In genomic region chr13:46893820-46894533, GRCh38 we compare ENCODE assay signal across 9 cellular contexts. TPM values are rescaled to one million over a fixed set of nuclear protein-coding genes. Genes with fewer than 3 reads are reported as not detected.
A peak's percentile ranks its signal among the peaks of the same experiment; 100 is the strongest.
DNase-seq lines count a peak whose midpoint lies in the region; ATAC-seq and TF ChIP-seq lines count a peak whose summit lies in the region.
"Had no signal": no experiment of that assay in that cellular context is flagged by ENCODE, and none has a peak within 500 bp of the region (broad histone marks: within the 10 kb centered on the region; RNA-seq: fewer than 3 reads in every experiment).

No MANE protein-coding gene starts in this region.

- H3K4me1 ChIP-seq in adrenal gland (replicated peaks in 1 of 2) (peaks cover 0 to 5% of the 10 kb centered on the region in 2 donors), upper lobe of right lung (peaks cover 4% of the 10 kb centered on the region)

- H3K4me3 ChIP-seq in adrenal gland (peak overlapping the region in 3 of 4 donors; percentile 22 to 57 (median 53)), upper lobe of right lung (peak overlapping the region; percentile 68)

- H3K4me1 Mint-ChIP-seq in CD14-positive monocyte (peaks cover 36% of the 10 kb centered on the region), progenitor cell of endocrine pancreas (ENCODE audit: low read depth) (peaks cover 7% of the 10 kb centered on the region)

- intact Hi-C loops in CD14-positive monocyte (cut with micrococcal nuclease) = loop anchor here in 1 of 2 donors (5.0 kb wide), 1 partner anchor 878 kb away; no protein-coding TSS in a partner anchor
- intact Hi-C loops in adrenal gland (cut with DNase I) = no loop called here
- intact Hi-C loops in left ventricle myocardium superior (cut with micrococcal nuclease) = no loop called here
- intact Hi-C loops in upper lobe of right lung (cut with DNase I) = no loop called here

- no peaks in the 10 kb centered on the region for H3K27me3 ChIP-seq in adrenal gland
- no peaks in the 10 kb centered on the region for H3K27me3 ChIP-seq in upper lobe of right lung

- ATAC-seq in GM19452 (IDR thresholded peaks at IDR 0.05; ENCODE audit: unreplicated experiment) (peak; percentile 78), left ventricle myocardium superior (peak; percentile 95), upper lobe of right lung (peak; percentile 97)

- H3K4me3 Mint-ChIP-seq in CD14-positive monocyte (peak overlapping the region; percentile 78 to 91), progenitor cell of endocrine pancreas (ENCODE audit: low read depth) (peak overlapping the region; percentile 74)

- H3K27ac ChIP-seq in adrenal gland (no peak overlapping the region), upper lobe of right lung (peak overlapping the region; percentile 59)

- no peaks in the 10 kb centered on the region for H3K36me3 ChIP-seq in adrenal gland (replicated peaks in 1 of 2)
- H3K36me3 ChIP-seq in upper lobe of right lung = no peaks in the 10 kb centered on the region

- WGBS in adrenal gland, 4 donors = 1 to 5% (median 3%) methylated on average over 17 to 34 of the region's 34 CpGs

- H3K9me3 ChIP-seq in adrenal gland (replicated peaks in 1 of 3) = no peaks in the 10 kb centered on the region
- no peaks in the 10 kb centered on the region for H3K9me3 ChIP-seq in upper lobe of right lung

- H3K27ac Mint-ChIP-seq in CD14-positive monocyte (peak overlapping the region in 2 of 7 donors; percentile 22 to 56), progenitor cell of endocrine pancreas (no peak overlapping the region)

- TF ChIP-seq CTCF in CD14-positive monocyte (IDR thresholded peaks at IDR 0.05) (peak; percentile 99), adrenal gland (IDR thresholded peaks at IDR 0.05) (peak; percentile 66 to 97 (median 72)), progenitor cell of endocrine pancreas (IDR thresholded peaks at IDR 0.05; ENCODE audit: unreplicated experiment) (peak; percentile 100), upper lobe of right lung (IDR thresholded peaks at IDR 0.05) (peak; percentile 96)

- H3K27me3 Mint-ChIP-seq in CD14-positive monocyte (ENCODE audit: low read depth in 3 of 3) = peaks cover 4 to 7% (median 5%) of the 10 kb centered on the region in 3 donors
- H3K27me3 Mint-ChIP-seq in progenitor cell of endocrine pancreas = peaks cover 70% of the 10 kb centered on the region

- H3K36me3 Mint-ChIP-seq in CD14-positive monocyte = no peaks in the 10 kb centered on the region
- no peaks in the 10 kb centered on the region for H3K36me3 Mint-ChIP-seq in progenitor cell of endocrine pancreas (ENCODE audit: insufficient read depth)

- no peak for TF ChIP-seq POLR2A in adrenal gland (IDR thresholded peaks at IDR 0.05)

- DNase-seq in CD14-positive monocyte (ENCODE audit: low spot score) (peak; percentile 46), HT1080 (ENCODE audit: low read depth) (peak; percentile 57), T-helper 1 cell (peak; percentile 15 to 48 (median 46)), adrenal gland (peak; percentile 25 to 75 (median 59)), left ventricle myocardium superior (peak; percentile 81), progenitor cell of endocrine pancreas (ENCODE audit: low spot score, unreplicated experiment) (peak; percentile 66), upper lobe of right lung (peak; percentile 90)

- H3K9me3 Mint-ChIP-seq in CD14-positive monocyte = peaks cover 0 to 4% (median 0%) of the 10 kb centered on the region in 7 donors
- H3K9me3 Mint-ChIP-seq in progenitor cell of endocrine pancreas (ENCODE audit: low read depth) = peaks cover 5% of the 10 kb centered on the region

RNA-seq across cellular contexts. Expression of gene HTR2A, which starts 2.9 kb away (rescaled TPM):
- not detected for polyA plus RNA-seq in CD14-positive monocyte
- not detected in 2 replicates for total RNA-seq in HT1080 (2014; rRNA removed; shearing (Covaris generic))
- not detected in 2 replicates for polyA plus RNA-seq in HT1080 (2015; cell fraction: cytosol; rRNA removed)
- not detected in 2 replicates for polyA plus RNA-seq in HT1080 (2015; cell fraction: nucleus; rRNA removed)
- total RNA-seq in adrenal gland = under 1 TPM in 2 of 8 donors, not detected in 6; 0.13 to 0.38 TPM
- under 1 TPM; 0.08 to 0.34 (median 0.24) TPM for polyA plus RNA-seq in adrenal gland
- total RNA-seq in left ventricle myocardium superior = 0.05 TPM
- not detected in 2 replicates for total RNA-seq in progenitor cell of endocrine pancreas
- total RNA-seq in upper lobe of right lung = 0.90 TPM
- total RNA-seq: activated CD8-positive, alpha-beta memory T cell treated with anti-CD3 and anti-CD28 coated beads for 36 hours had no signal
